19 cellular contexts compared by ENCODE assay signal in the genomic region with DNA sequence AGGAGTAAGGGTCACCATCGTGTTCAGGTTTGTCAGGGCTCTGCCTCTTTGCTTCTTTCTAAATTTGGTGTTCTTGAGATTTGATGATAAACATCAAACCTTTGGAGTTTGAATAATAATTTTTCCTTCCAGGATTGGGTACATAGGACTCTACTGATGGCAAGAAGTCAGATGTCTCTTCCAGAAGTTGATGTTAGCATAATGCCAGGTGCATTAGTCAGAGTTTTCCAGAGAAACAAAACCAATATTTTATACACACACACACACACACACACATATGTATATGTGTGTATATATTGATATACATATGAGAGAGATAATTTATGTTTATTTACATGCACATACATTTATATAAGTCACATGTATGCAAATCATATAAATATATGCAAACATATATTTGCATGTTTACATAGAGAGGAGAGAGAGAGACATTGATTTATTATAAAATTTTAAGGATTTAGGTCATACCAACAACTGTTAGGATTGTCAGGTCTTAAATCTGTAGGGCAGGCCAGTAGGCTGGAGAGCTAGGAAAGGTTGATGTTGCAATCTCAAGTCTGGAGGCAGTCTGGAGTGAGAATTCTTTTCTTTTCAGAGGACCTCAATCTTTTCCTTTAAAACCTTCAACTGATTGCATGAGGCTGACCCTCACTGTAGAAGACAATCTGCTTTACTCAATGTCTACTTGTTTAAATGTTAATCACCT.
"Had no signal": no experiment of that assay in that cellular context is flagged by ENCODE, and none has a peak within 500 bp of the region (broad histone marks: within the 10 kb centered on the region; RNA-seq: fewer than 3 reads in every experiment).

No MANE protein-coding gene starts in this region.

- H2AFZ ChIP-seq: parathyroid adenoma had no signal

- ATAC-seq: activated CD4-positive, alpha-beta T cell treated with anti-CD3 and anti-CD28 coated beads for 36 hours; activated T-cell treated with anti-CD3 and anti-CD28 coated beads, Interleukin-2, amount 50 U/mL, for 4 hours; natural killer cell; stimulated activated naive CD8-positive, alpha-beta T cell treated with anti-CD3 and anti-CD28 coated beads, Interleukin-15, amount 100 ng/mL, for 72 hours; T-cell; upper lobe of right lung had no signal

- H3K79me2 ChIP-seq: parathyroid adenoma had no signal

- H3K27ac ChIP-seq: brain microvascular endothelial cell, left ventricle myocardium inferior, neutrophil, parathyroid adenoma, sigmoid colon, thoracic aorta, upper lobe of right lung, VCaP had no signal

- H3K36me3 ChIP-seq: brain microvascular endothelial cell, left ventricle myocardium inferior, neutrophil, sigmoid colon, thoracic aorta, upper lobe of right lung had no signal

- H3K4me3 ChIP-seq: left ventricle myocardium inferior, sigmoid colon, thoracic aorta, upper lobe of right lung had no signal

- H3K27me3 ChIP-seq: brain microvascular endothelial cell, neutrophil, sigmoid colon, upper lobe of right lung had no signal

- H3K4me1 ChIP-seq: left ventricle myocardium inferior, parathyroid adenoma, sigmoid colon, upper lobe of right lung had no signal

- H3K9me3 ChIP-seq: left ventricle myocardium inferior, neutrophil, sigmoid colon, thoracic aorta, upper lobe of right lung had no signal

- H3K9ac ChIP-seq: parathyroid adenoma had no signal

- DNase-seq: activated CD4-positive, alpha-beta memory T cell treated with anti-CD3 and anti-CD28 coated beads, Interleukin-2, amount 10 ng/mL, durations not matched to agents 7 days and 5 days; activated CD4-positive, alpha-beta T cell treated with anti-CD3 and anti-CD28 coated beads for 36 hours; activated effector memory CD4-positive, alpha-beta T cell treated with Interleukin-2 at 50 U/mL for 16 hours; activated T-cell treated with anti-CD3 and anti-CD28 coated beads, Interleukin-2, amount 50 U/mL, for 4 hours; amygdala; brain microvascular endothelial cell; effector memory CD4-positive, alpha-beta T cell; left ventricle myocardium inferior; natural killer cell; sigmoid colon; stimulated activated CD4-positive, alpha-beta T cell treated with anti-CD3 and anti-CD28 coated beads, Interleukin-1b, Interleukin-23, amount 100 ng/mL, for 48 hours; stimulated activated naive CD8-positive, alpha-beta T cell treated with anti-CD3 and anti-CD28 coated beads, Interleukin-15, amount 100 ng/mL, for 72 hours; T-cell; T1000; upper lobe of right lung had no signal
